Comparison of ENCODE assay signal across 19 cellular contexts in genomic region chr12:92550661-92551060, GRCh38.
"Had no signal": no experiment of that assay in that cellular context is flagged by ENCODE, and none has a peak within 500 bp of the region (broad histone marks: within the 10 kb centered on the region; RNA-seq: fewer than 3 reads in every experiment).

No MANE protein-coding gene starts in this region.

- H3K4me3 ChIP-seq: heart left ventricle, left ventricle myocardium inferior, lower lobe of right lung, mucosa of descending colon, ovary, suprapubic skin, thyroid gland, upper lobe of left lung, uterus had no signal

- H3K27me3 Mint-ChIP-seq: naive thymus-derived CD8-positive, alpha-beta T cell; progenitor cell of endocrine pancreas had no signal

- DNase-seq: effector memory CD4-positive, alpha-beta T cell; erythroblast; heart left ventricle; left cardiac atrium; left ventricle myocardium inferior; lower lobe of right lung; mucosa of descending colon; naive thymus-derived CD8-positive, alpha-beta T cell; ovary; right cardiac atrium; stimulated activated CD4-positive, alpha-beta T cell treated with anti-CD3 and anti-CD28 coated beads, Interleukin-12 subunit alpha, Interleukin-12 subunit beta, amount 100 ng/mL, for 4 hours; stimulated activated CD4-positive, alpha-beta T cell treated with anti-CD3 and anti-CD28 coated beads, Interleukin-2, amount 100 ng/mL, for 48 hours; stimulated activated naive CD8-positive, alpha-beta T cell treated with anti-CD3 and anti-CD28 coated beads, Interleukin-15, Interleukin-2, amounts not matched to agents 100 U/mL and 50 U/mL, for 24 hours; thyroid gland; upper lobe of left lung; uterus had no signal

- H3K27me3 ChIP-seq: heart left ventricle, neutrophil, ovary, suprapubic skin, thyroid gland, upper lobe of left lung, uterus had no signal

- H3K27ac ChIP-seq: lower lobe of right lung, neutrophil, ovary, suprapubic skin, thyroid gland, upper lobe of left lung, uterus had no signal

- H3K4me3 Mint-ChIP-seq: naive thymus-derived CD8-positive, alpha-beta T cell had no signal

- H3K27ac Mint-ChIP-seq: naive thymus-derived CD8-positive, alpha-beta T cell; progenitor cell of endocrine pancreas had no signal

- H3K9me3 ChIP-seq: heart left ventricle, left ventricle myocardium inferior, lower lobe of right lung, mucosa of descending colon, neutrophil, ovary, suprapubic skin, thyroid gland, upper lobe of left lung, uterus had no signal

- H3K36me3 ChIP-seq: heart left ventricle, left ventricle myocardium inferior, lower lobe of right lung, neutrophil, ovary, suprapubic skin, thyroid gland, upper lobe of left lung, uterus had no signal
